ENCODE assay signal across 8 cellular contexts in the genomic region with DNA sequence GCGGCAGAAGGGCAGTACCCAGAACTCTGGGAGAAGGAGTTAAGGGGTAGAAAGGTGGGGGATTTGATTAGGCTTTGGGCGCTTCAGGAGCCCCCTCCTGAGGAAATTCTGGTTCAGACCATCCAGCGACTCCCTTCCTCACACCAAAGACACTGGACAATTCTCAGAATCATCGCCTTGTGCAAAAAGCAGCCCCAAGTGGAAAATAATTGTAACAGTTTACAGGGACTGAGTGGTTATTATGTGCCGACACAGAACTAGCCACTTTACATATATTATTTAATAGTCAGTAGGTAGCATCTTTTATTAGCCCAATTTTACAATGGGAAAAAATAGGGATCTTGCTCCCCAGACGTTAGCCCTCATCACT. TPM values are rescaled to one million over a fixed set of nuclear protein-coding genes. Genes with fewer than 3 reads are reported as not detected.
DNase-seq lines count a peak whose midpoint lies in the region; ATAC-seq, FAIRE-seq and TF ChIP-seq lines count a peak whose summit lies in the region.

No MANE protein-coding gene starts in this region.

- DNase-seq in HFFc6 (peak; percentile 23), RCC 7860 (ENCODE audit: low spot score) (no peak)
- DNase-seq in activated T-helper 1 cell treated with anti-CD3 and anti-CD28 coated beads, Interleukin-12 subunit alpha, Interleukin-12 subunit beta, Interleukin-2, Interleukin-4 antibody, amounts not matched to agents 30 ng/mL and 10 ng/mL and 1 ng/mL, durations not matched to agents 14 hours and 24 hours and 36 hours (ENCODE audit: low spot score): no peak
- no peak for DNase-seq in stimulated activated naive B cell treated with anti-CD40 and anti-IgM and Interleukin-4, amounts not matched to agents 10 μg/mL and 1 μg/mL and 100 μg/mL, for 72 hours
- no peak for DNase-seq in activated effector memory CD4-positive, alpha-beta T cell treated with Interleukin-2 at 50 U/mL for 16 hours

- H3K27me3 Mint-ChIP-seq in HFFc6 (ENCODE audit: insufficient read depth): peaks cover 10% of the 10 kb centered on the region
- peaks cover 7% of the 10 kb centered on the region for H3K27me3 Mint-ChIP-seq in activated T-helper 1 cell treated with anti-CD3 and anti-CD28 coated beads, Interleukin-12 subunit alpha, Interleukin-12 subunit beta, Interleukin-2, Interleukin-4 antibody, amounts not matched to agents 30 ng/mL and 10 ng/mL and 1 ng/mL, durations not matched to agents 14 hours and 24 hours and 36 hours (ENCODE audit: insufficient read depth)
- H3K27me3 Mint-ChIP-seq in stimulated activated naive B cell treated with anti-CD40 and anti-IgM and Interleukin-4, amounts not matched to agents 10 μg/mL and 1 μg/mL and 100 μg/mL, for 72 hours: no peaks in the 10 kb centered on the region

- no peak for FAIRE-seq in RCC 7860 (lab: Jason Lieb, UNC)

- peak overlapping the region; percentile 38 for H3K4me3 ChIP-seq in iPS-11a (ENCODE audit: low read depth, low read length)

- peak overlapping the region; percentile 91 for H3K4me3 Mint-ChIP-seq in HFFc6
- peak overlapping the region; percentile 72 for H3K4me3 Mint-ChIP-seq in activated T-helper 1 cell treated with anti-CD3 and anti-CD28 coated beads, Interleukin-12 subunit alpha, Interleukin-12 subunit beta, Interleukin-2, Interleukin-4 antibody, amounts not matched to agents 30 ng/mL and 10 ng/mL and 1 ng/mL, durations not matched to agents 14 hours and 24 hours and 36 hours
- peak overlapping the region; percentile 84 to 86 for H3K4me3 Mint-ChIP-seq in stimulated activated naive B cell treated with anti-CD40 and anti-IgM and Interleukin-4, amounts not matched to agents 10 μg/mL and 1 μg/mL and 100 μg/mL, for 72 hours

- peak; percentile 5; the same call in 1 of the 2 replicates for TF ChIP-seq CTCF in HFFc6 (IDR thresholded peaks at IDR 0.05)

- peak; percentile 10 to 11 for ATAC-seq in stimulated activated naive B cell treated with anti-CD40 and anti-IgM and Interleukin-4, amounts not matched to agents 10 μg/mL and 1 μg/mL and 100 μg/mL, for 72 hours (replicated peaks)
- ATAC-seq in HG02571 (IDR thresholded peaks at IDR 0.05; ENCODE audit: unreplicated experiment) (no peak), GM21526 (IDR thresholded peaks at IDR 0.05; ENCODE audit: low FRiP score, unreplicated experiment) (no peak)

- peaks cover 48% of the 10 kb centered on the region for H3K4me1 Mint-ChIP-seq in HFFc6 (ENCODE audit: low read depth)
- peaks cover 16% of the 10 kb centered on the region for H3K4me1 Mint-ChIP-seq in activated T-helper 1 cell treated with anti-CD3 and anti-CD28 coated beads, Interleukin-12 subunit alpha, Interleukin-12 subunit beta, Interleukin-2, Interleukin-4 antibody, amounts not matched to agents 30 ng/mL and 10 ng/mL and 1 ng/mL, durations not matched to agents 14 hours and 24 hours and 36 hours (ENCODE audit: low read depth)
- peaks cover 18 to 20% of the 10 kb centered on the region in 2 donors for H3K4me1 Mint-ChIP-seq in stimulated activated naive B cell treated with anti-CD40 and anti-IgM and Interleukin-4, amounts not matched to agents 10 μg/mL and 1 μg/mL and 100 μg/mL, for 72 hours

- intact Hi-C loops in activated T-helper 1 cell treated with anti-CD3 and anti-CD28 coated beads, Interleukin-12 subunit alpha, Interleukin-12 subunit beta, Interleukin-2, Interleukin-4 antibody, amounts not matched to agents 30 ng/mL and 10 ng/mL and 1 ng/mL, durations not matched to agents 14 hours and 24 hours and 36 hours (cut with micrococcal nuclease): no loop called here

- no peaks in the 10 kb centered on the region for H3K9me3 Mint-ChIP-seq in HFFc6
- no peaks in the 10 kb centered on the region for H3K9me3 Mint-ChIP-seq in activated T-helper 1 cell treated with anti-CD3 and anti-CD28 coated beads, Interleukin-12 subunit alpha, Interleukin-12 subunit beta, Interleukin-2, Interleukin-4 antibody, amounts not matched to agents 30 ng/mL and 10 ng/mL and 1 ng/mL, durations not matched to agents 14 hours and 24 hours and 36 hours
- H3K9me3 Mint-ChIP-seq in stimulated activated naive B cell treated with anti-CD40 and anti-IgM and Interleukin-4, amounts not matched to agents 10 μg/mL and 1 μg/mL and 100 μg/mL, for 72 hours: no peaks in the 10 kb centered on the region

- peak overlapping the region; percentile 97 for H3K27ac Mint-ChIP-seq in HFFc6
- H3K27ac Mint-ChIP-seq in activated T-helper 1 cell treated with anti-CD3 and anti-CD28 coated beads, Interleukin-12 subunit alpha, Interleukin-12 subunit beta, Interleukin-2, Interleukin-4 antibody, amounts not matched to agents 30 ng/mL and 10 ng/mL and 1 ng/mL, durations not matched to agents 14 hours and 24 hours and 36 hours: no peak overlapping the region
- peak overlapping the region; percentile 81 for H3K27ac Mint-ChIP-seq in stimulated activated naive B cell treated with anti-CD40 and anti-IgM and Interleukin-4, amounts not matched to agents 10 μg/mL and 1 μg/mL and 100 μg/mL, for 72 hours

- peaks cover 19% of the 10 kb centered on the region; the same call in 1 of the 2 replicates for H3K36me3 Mint-ChIP-seq in HFFc6 (ENCODE audit: low read depth)
- peaks cover 19% of the 10 kb centered on the region for H3K36me3 Mint-ChIP-seq in activated T-helper 1 cell treated with anti-CD3 and anti-CD28 coated beads, Interleukin-12 subunit alpha, Interleukin-12 subunit beta, Interleukin-2, Interleukin-4 antibody, amounts not matched to agents 30 ng/mL and 10 ng/mL and 1 ng/mL, durations not matched to agents 14 hours and 24 hours and 36 hours (ENCODE audit: low read depth)
- H3K36me3 Mint-ChIP-seq in stimulated activated naive B cell treated with anti-CD40 and anti-IgM and Interleukin-4, amounts not matched to agents 10 μg/mL and 1 μg/mL and 100 μg/mL, for 72 hours: peaks cover 15 to 24% of the 10 kb centered on the region in 2 donors

RNA-seq across cellular contexts. Expression of gene TRIM3, which starts 0.7 kb away (rescaled TPM):
- 10 to 100 TPM; 14.3 to 19.1 (median 17.4) TPM for total RNA-seq in HFFc6 (2021; fragmentation: NEBNext Ultra II Directional; extraction: Animal tissue kit (Norgen Biotek cat#: 25700))
- 2.4 and 3.1 TPM in 2 replicates for total RNA-seq in activated T-helper 1 cell treated with anti-CD3 and anti-CD28 coated beads, Interleukin-12 subunit alpha, Interleukin-12 subunit beta, Interleukin-2, Interleukin-4 antibody, amounts not matched to agents 30 ng/mL and 10 ng/mL and 1 ng/mL, durations not matched to agents 14 hours and 24 hours and 36 hours

RNA-seq across cellular contexts. Expression of gene ARFIP2, which starts 6.7 kb away (rescaled TPM):
- 10 to 100 TPM; 60.9 to 72.4 (median 67.7) TPM for total RNA-seq in HFFc6 (2021; fragmentation: NEBNext Ultra II Directional; extraction: Animal tissue kit (Norgen Biotek cat#: 25700))
- total RNA-seq in activated T-helper 1 cell treated with anti-CD3 and anti-CD28 coated beads, Interleukin-12 subunit alpha, Interleukin-12 subunit beta, Interleukin-2, Interleukin-4 antibody, amounts not matched to agents 30 ng/mL and 10 ng/mL and 1 ng/mL, durations not matched to agents 14 hours and 24 hours and 36 hours: 51.5 and 53.8 TPM in 2 replicates

RNA-seq across cellular contexts. Expression of gene TIMM10B, which starts 6.9 kb away (rescaled TPM):
- 10 to 100 TPM; 29.0 to 39.3 (median 31.0) TPM for total RNA-seq in HFFc6 (2021; fragmentation: NEBNext Ultra II Directional; extraction: Animal tissue kit (Norgen Biotek cat#: 25700))
- total RNA-seq in activated T-helper 1 cell treated with anti-CD3 and anti-CD28 coated beads, Interleukin-12 subunit alpha, Interleukin-12 subunit beta, Interleukin-2, Interleukin-4 antibody, amounts not matched to agents 30 ng/mL and 10 ng/mL and 1 ng/mL, durations not matched to agents 14 hours and 24 hours and 36 hours: 38.8 and 42.7 TPM in 2 replicates

RNA-seq across cellular contexts. Expression of gene DNHD1, which starts 22.7 kb away (rescaled TPM):
- 1 to 10 TPM; 1.4 to 2.3 (median 1.6) TPM for total RNA-seq in HFFc6 (2021; fragmentation: NEBNext Ultra II Directional; extraction: Animal tissue kit (Norgen Biotek cat#: 25700))
- 18.2 and 20.0 TPM in 2 replicates for total RNA-seq in activated T-helper 1 cell treated with anti-CD3 and anti-CD28 coated beads, Interleukin-12 subunit alpha, Interleukin-12 subunit beta, Interleukin-2, Interleukin-4 antibody, amounts not matched to agents 30 ng/mL and 10 ng/mL and 1 ng/mL, durations not matched to agents 14 hours and 24 hours and 36 hours

RNA-seq across cellular contexts. Expression of gene HPX, which starts 33.6 kb away (rescaled TPM):
- under 1 TPM; 0.29 to 0.76 (median 0.55) TPM for total RNA-seq in HFFc6 (2021; fragmentation: NEBNext Ultra II Directional; extraction: Animal tissue kit (Norgen Biotek cat#: 25700))
- total RNA-seq in activated T-helper 1 cell treated with anti-CD3 and anti-CD28 coated beads, Interleukin-12 subunit alpha, Interleukin-12 subunit beta, Interleukin-2, Interleukin-4 antibody, amounts not matched to agents 30 ng/mL and 10 ng/mL and 1 ng/mL, durations not matched to agents 14 hours and 24 hours and 36 hours: 1.2 TPM in 1 of 2 replicates, not detected in the other

Comparison
In these comparisons a context has a peak if more than half of its experiments do, and no peak if none do; other contexts are left out.
1. ATAC-seq: peak in stimulated activated naive B cell treated with anti-CD40 and anti-IgM and Interleukin-4, amounts not matched to agents 10 μg/mL and 1 μg/mL and 100 μg/mL, for 72 hours (2 of 2); none in HG02571 (single experiment) and GM21526 (single experiment).
2. Peak in every context shown above with its lines, with median percentiles within 50 percentile points of each other: H3K4me3 Mint-ChIP-seq.